Comparison of ENCODE assay signal across 17 cellular contexts in genomic region chr5:126056851-126057622, GRCh38.
DNase-seq lines count a peak whose midpoint lies in the region; TF ChIP-seq lines count a peak whose summit lies in the region.
"Had no signal": no experiment of that assay in that cellular context is flagged by ENCODE, and none has a peak within 500 bp of the region (broad histone marks: within the 10 kb centered on the region; RNA-seq: fewer than 3 reads in every experiment).

No MANE protein-coding gene starts in this region.

- TF ChIP-seq CTCF in neural progenitor cell (IDR thresholded peaks at IDR 0.05) (no peak), mesothelial cell of epicardium (IDR thresholded peaks at IDR 0.05; ENCODE audit: unreplicated experiment) (no peak)

- H3K4me1 Mint-ChIP-seq in neural progenitor cell (peaks cover 17% of the 10 kb centered on the region), mesothelial cell of epicardium (peaks cover 27% of the 10 kb centered on the region)
- H3K4me1 Mint-ChIP-seq in activated CD4-positive, alpha-beta T cell treated with anti-CD3 and anti-CD28 coated beads, Interleukin-2, amount 10 ng/mL, durations not matched to agents 7 days and 5 days = no peaks in the 10 kb centered on the region
- H3K4me1 Mint-ChIP-seq: CD4-positive, CD25-positive, alpha-beta regulatory T cell had no signal

- H3K27me3 Mint-ChIP-seq in neural progenitor cell (ENCODE audit: insufficient read depth, low read depth) (no peaks in the 10 kb centered on the region), mesothelial cell of epicardium (ENCODE audit: low read depth) (peaks cover 11% of the 10 kb centered on the region)
- H3K27me3 Mint-ChIP-seq in activated CD4-positive, alpha-beta T cell treated with anti-CD3 and anti-CD28 coated beads, Interleukin-2, amount 10 ng/mL, durations not matched to agents 7 days and 5 days = no peaks in the 10 kb centered on the region
- H3K27me3 Mint-ChIP-seq: CD4-positive, CD25-positive, alpha-beta regulatory T cell had no signal

- no peaks in the 10 kb centered on the region for H4K20me1 ChIP-seq in neural progenitor cell (ENCODE audit: low read depth)

- no peaks in the 10 kb centered on the region for H3K79me2 ChIP-seq in neural progenitor cell (ENCODE audit: low read depth)

- peak; percentile 62 for DNase-seq in NCI-H69 (lab: John Stamatoyannopoulos, UW)
- peak; percentile 95 for DNase-seq in iPS DF 4.7 (ENCODE audit: extremely low read depth, low spot score)
- no peak for DNase-seq in neural progenitor cell (ENCODE audit: low spot score)
- no peak for DNase-seq in mesothelial cell of epicardium (ENCODE audit: low spot score in 2 of 2, unreplicated experiment in 2 of 2)
- no peak for DNase-seq in effector memory CD4-positive, alpha-beta T cell
- no peak for DNase-seq in activated CD4-positive, alpha-beta T cell treated with anti-CD3 and anti-CD28 coated beads, Interleukin-2, amount 10 ng/mL, durations not matched to agents 7 days and 5 days
- no peak for DNase-seq in activated CD8-positive, alpha-beta memory T cell treated with anti-CD3 and anti-CD28 coated beads for 24 hours
- DNase-seq: CD4-positive, CD25-positive, alpha-beta regulatory T cell; KBM-7; MV-4-11; NCI-H1417 treated with DMSO at 0.1 percent for 48 hours; NCI-H2029 treated with DMSO at 0.1 percent for 48 hours; NCI-H2227 treated with DMSO at 0.1 percent for 48 hours; NCI-H524 treated with DMSO at 0.1 percent for 48 hours; PC-3 had no signal

- no peak overlapping the region for H2AFZ ChIP-seq in neural progenitor cell (replicated peaks)

- H3K4me3 ChIP-seq in HUES48 (ENCODE audit: low read depth, low read length) (no peak overlapping the region), neural progenitor cell (no peak overlapping the region)
- H3K4me3 ChIP-seq in effector memory CD4-positive, alpha-beta T cell (ENCODE audit: insufficient read depth, low read depth, low read length, poor library complexity, severe bottlenecking) = no peak overlapping the region

- peaks cover 39% of the 10 kb centered on the region for H3K4me1 ChIP-seq in HUES48 (ENCODE audit: control insufficient read depth, insufficient read depth, low read length)
- peaks cover 12% of the 10 kb centered on the region for H3K4me1 ChIP-seq in neural progenitor cell
- no peaks in the 10 kb centered on the region for H3K4me1 ChIP-seq in effector memory CD4-positive, alpha-beta T cell (ENCODE audit: control insufficient read depth, insufficient read depth, low read length, poor library complexity, severe bottlenecking)

- peak overlapping the region; percentile 70 for H3K27ac ChIP-seq in HUES48 (ENCODE audit: low read depth, low read length)
- H3K27ac ChIP-seq in neural progenitor cell = no peak overlapping the region
- no peak overlapping the region for H3K27ac ChIP-seq in effector memory CD4-positive, alpha-beta T cell (ENCODE audit: insufficient read depth, low read length, poor library complexity, severe bottlenecking)
- H3K27ac ChIP-seq: RWPE1 had no signal

- H3K4me3 Mint-ChIP-seq in neural progenitor cell (no peak overlapping the region), mesothelial cell of epicardium (no peak overlapping the region)
- no peak overlapping the region for H3K4me3 Mint-ChIP-seq in activated CD4-positive, alpha-beta T cell treated with anti-CD3 and anti-CD28 coated beads, Interleukin-2, amount 10 ng/mL, durations not matched to agents 7 days and 5 days
- H3K4me3 Mint-ChIP-seq: CD4-positive, CD25-positive, alpha-beta regulatory T cell had no signal

- no peak overlapping the region for H3K4me2 ChIP-seq in neural progenitor cell

- H3F3A ChIP-seq in neural progenitor cell (ENCODE audit: low read depth) = no peaks in the 10 kb centered on the region

- POLR2A ChIA-PET in activated CD4-positive, alpha-beta T cell treated with anti-CD3 and anti-CD28 coated beads, Interleukin-2, amount 10 ng/mL, durations not matched to agents 7 days and 5 days (lab: Charles Lee) = no interaction called here

- no peak overlapping the region for H3K9ac ChIP-seq in HUES48 (ENCODE audit: low read depth, low read length)
- no peak overlapping the region for H3K9ac ChIP-seq in neural progenitor cell

- H3K27me3 ChIP-seq in HUES48 (ENCODE audit: control insufficient read depth, insufficient read depth, low read length) = no peaks in the 10 kb centered on the region
- no peaks in the 10 kb centered on the region for H3K27me3 ChIP-seq in neural progenitor cell
- H3K27me3 ChIP-seq in effector memory CD4-positive, alpha-beta T cell (replicated peaks; ENCODE audit: control insufficient read depth, insufficient read depth, low read length, poor library complexity, severe bottlenecking) = no peaks in the 10 kb centered on the region

- H3K36me3 ChIP-seq in HUES48 (ENCODE audit: control insufficient read depth, insufficient read depth, low read length) (no peaks in the 10 kb centered on the region), neural progenitor cell (no peaks in the 10 kb centered on the region)
- H3K36me3 ChIP-seq in effector memory CD4-positive, alpha-beta T cell (ENCODE audit: control insufficient read depth, insufficient read depth, low read length) = no peaks in the 10 kb centered on the region

- H3K27ac Mint-ChIP-seq in neural progenitor cell = peak overlapping the region; percentile 2
- H3K27ac Mint-ChIP-seq in mesothelial cell of epicardium = no peak overlapping the region
- no peak overlapping the region for H3K27ac Mint-ChIP-seq in activated CD4-positive, alpha-beta T cell treated with anti-CD3 and anti-CD28 coated beads, Interleukin-2, amount 10 ng/mL, durations not matched to agents 7 days and 5 days
- H3K27ac Mint-ChIP-seq: CD4-positive, CD25-positive, alpha-beta regulatory T cell had no signal

- H3K9me3 ChIP-seq in HUES48 (ENCODE audit: control insufficient read depth, insufficient read depth, low read length) (peaks cover 5% of the 10 kb centered on the region; the same call in 1 of the 2 replicates), neural progenitor cell (ENCODE audit: low read depth) (no peaks in the 10 kb centered on the region)
- H3K9me3 ChIP-seq in effector memory CD4-positive, alpha-beta T cell (ENCODE audit: control insufficient read depth, low read length) = no peaks in the 10 kb centered on the region

- H3K36me3 Mint-ChIP-seq in neural progenitor cell (no peaks in the 10 kb centered on the region), mesothelial cell of epicardium (no peaks in the 10 kb centered on the region)
- H3K36me3 Mint-ChIP-seq in activated CD4-positive, alpha-beta T cell treated with anti-CD3 and anti-CD28 coated beads, Interleukin-2, amount 10 ng/mL, durations not matched to agents 7 days and 5 days (ENCODE audit: low read depth) = no peaks in the 10 kb centered on the region
- H3K36me3 Mint-ChIP-seq: CD4-positive, CD25-positive, alpha-beta regulatory T cell had no signal

- CTCF ChIA-PET in activated CD4-positive, alpha-beta T cell treated with anti-CD3 and anti-CD28 coated beads, Interleukin-2, amount 10 ng/mL, durations not matched to agents 7 days and 5 days (lab: Charles Lee) = interaction anchor here (1.1 kb wide), 1 partner anchor 12 kb away, joined by 3 read pairs; no protein-coding TSS in a partner anchor

- H3K9me3 Mint-ChIP-seq in neural progenitor cell (peaks cover 5% of the 10 kb centered on the region), mesothelial cell of epicardium (peaks cover 8% of the 10 kb centered on the region)
- H3K9me3 Mint-ChIP-seq in activated CD4-positive, alpha-beta T cell treated with anti-CD3 and anti-CD28 coated beads, Interleukin-2, amount 10 ng/mL, durations not matched to agents 7 days and 5 days = peaks cover 3% of the 10 kb centered on the region

Comparison
In these comparisons a context has a peak if more than half of its experiments do, and no peak if none do; other contexts are left out.
1. DNase-seq: peak in NCI-H69 (single experiment) and iPS DF 4.7 (single experiment); none in neural progenitor cell (single experiment), mesothelial cell of epicardium (0 of 2), effector memory CD4-positive, alpha-beta T cell (0 of 3), activated CD4-positive, alpha-beta T cell treated with anti-CD3 and anti-CD28 coated beads, Interleukin-2, amount 10 ng/mL, durations not matched to agents 7 days and 5 days (single experiment) and activated CD8-positive, alpha-beta memory T cell treated with anti-CD3 and anti-CD28 coated beads for 24 hours (single experiment).